Comparison of ENCODE assay signal across 8 cellular contexts in genomic region chr5:50751064-50751657, GRCh38.
DNase-seq lines count a peak whose midpoint lies in the region; ATAC-seq and TF ChIP-seq lines count a peak whose summit lies in the region.

No MANE protein-coding gene starts in this region.

- peaks cover 8% of the 10 kb centered on the region for H3K36me3 Mint-ChIP-seq in CD4-positive, CD25-positive, alpha-beta regulatory T cell

- DNase-seq in CD4-positive, CD25-positive, alpha-beta regulatory T cell = peak; percentile 36 to 78 (median 75)
- DNase-seq in GM13977 (ENCODE audit: low spot score) (peak; percentile 40), NCI-H146 (lab: John Stamatoyannopoulos, UW) (peak; percentile 56), T-helper 22 cell (ENCODE audit: low read depth) (peak; percentile 24), esophagus muscularis mucosa (ENCODE audit: extremely low spot score) (no peak), neuronal stem cell (ENCODE audit: low spot score) (peak; percentile 20), amniotic stem cell (lab: John Stamatoyannopoulos, UW) (no peak)

- peaks cover 41 to 48% (median 43%) of the 10 kb centered on the region in 4 donors for H3K4me1 Mint-ChIP-seq in CD4-positive, CD25-positive, alpha-beta regulatory T cell

- no peaks in the 10 kb centered on the region for H3K27me3 ChIP-seq in CD4-positive, CD25-positive, alpha-beta regulatory T cell (ENCODE audit: control insufficient read depth, insufficient read depth, low read length)
- H3K27me3 ChIP-seq in esophagus muscularis mucosa (no peaks in the 10 kb centered on the region), neuronal stem cell (ENCODE audit: control insufficient read depth in 3 of 3, insufficient read depth in 3 of 3, low read depth in 1 of 3, low read length in 3 of 3) (no peaks in the 10 kb centered on the region)

- 71% methylated on average over 5 of the region's 5 CpGs for WGBS in esophagus muscularis mucosa
- WGBS in neuronal stem cell (ENCODE audit: extremely low coverage in 2 of 2, insufficient read length in 2 of 2, insufficient replicate concordance in 1 of 2), 2 donors = no CpG with 5 or more reads among the region's 5 CpGs

- H3K4me3 Mint-ChIP-seq in CD4-positive, CD25-positive, alpha-beta regulatory T cell = peak overlapping the region; percentile 18 to 82 (median 50)

- H3K4ac ChIP-seq in neuronal stem cell (ENCODE audit: low read length) = no peak overlapping the region

- peaks cover 0 to 3% (median 0%) of the 10 kb centered on the region in 7 donors for H3K9me3 Mint-ChIP-seq in CD4-positive, CD25-positive, alpha-beta regulatory T cell

- H3K36me3 ChIP-seq in CD4-positive, CD25-positive, alpha-beta regulatory T cell (ENCODE audit: control insufficient read depth, insufficient read depth, low read length) = no peaks in the 10 kb centered on the region
- H3K36me3 ChIP-seq in esophagus muscularis mucosa (no peaks in the 10 kb centered on the region), neuronal stem cell (replicated peaks in 1 of 2; ENCODE audit: control insufficient read depth in 2 of 2, insufficient read depth in 2 of 2, low read length in 2 of 2) (no peaks in the 10 kb centered on the region)

- H3K23ac ChIP-seq in neuronal stem cell (ENCODE audit: low read depth, low read length, poor library complexity) = no peak overlapping the region

- no peak overlapping the region for H3K14ac ChIP-seq in neuronal stem cell (ENCODE audit: low read length)

- no peak overlapping the region for H2BK120ac ChIP-seq in neuronal stem cell (ENCODE audit: low read depth, low read length)

- no peak for TF ChIP-seq POLR2A in esophagus muscularis mucosa (IDR thresholded peaks at IDR 0.05; ENCODE audit: low read depth)

- peaks cover 24% of the 10 kb centered on the region for H3K4me1 ChIP-seq in CD4-positive, CD25-positive, alpha-beta regulatory T cell (ENCODE audit: control insufficient read depth, insufficient read depth, low read length, poor library complexity, severe bottlenecking)
- H3K4me1 ChIP-seq in esophagus muscularis mucosa (no peaks in the 10 kb centered on the region), neuronal stem cell (ENCODE audit: control insufficient read depth in 2 of 2, insufficient read depth in 1 of 2, low read depth in 1 of 2, low read length in 2 of 2) (no peaks in the 10 kb centered on the region)

- intact Hi-C loops in esophagus muscularis mucosa (cut with DNase I) = no loop called here

- no peak overlapping the region for H2BK15ac ChIP-seq in neuronal stem cell (ENCODE audit: low read length)

- H4K8ac ChIP-seq in neuronal stem cell (ENCODE audit: low read depth, low read length) = no peak overlapping the region

- peak overlapping the region; percentile 56 for H3K27ac ChIP-seq in CD4-positive, CD25-positive, alpha-beta regulatory T cell (ENCODE audit: insufficient read depth, low read length, poor library complexity, severe bottlenecking)
- H3K27ac ChIP-seq in esophagus muscularis mucosa (replicated peaks in 1 of 4) = no peak overlapping the region
- H3K27ac ChIP-seq in neuronal stem cell (replicated peaks; ENCODE audit: low read length) = no peak overlapping the region

- H3K18ac ChIP-seq in neuronal stem cell (ENCODE audit: low read length) = no peak overlapping the region

- no peaks in the 10 kb centered on the region for H3K9me3 ChIP-seq in CD4-positive, CD25-positive, alpha-beta regulatory T cell (ENCODE audit: control insufficient read depth in 2 of 2, low read length in 2 of 2)
- no peaks in the 10 kb centered on the region for H3K9me3 ChIP-seq in esophagus muscularis mucosa
- H3K9me3 ChIP-seq in neuronal stem cell (replicated peaks in 1 of 2; ENCODE audit: control insufficient read depth in 2 of 2, insufficient read depth in 1 of 2, low read depth in 1 of 2, low read length in 2 of 2) = no peaks in the 10 kb centered on the region

- peak; percentile 88 to 92 for ATAC-seq in CD4-positive, CD25-positive, alpha-beta regulatory T cell (ENCODE audit: low read depth in 2 of 2)
- ATAC-seq in HG02759 (IDR thresholded peaks at IDR 0.05; ENCODE audit: unreplicated experiment) = peak; percentile 83

- TF ChIP-seq CTCF in GM13977 (IDR thresholded peaks at IDR 0.05; ENCODE audit: extremely low read depth, insufficient read depth, missing control alignments) = peak; percentile 73
- TF ChIP-seq CTCF in esophagus muscularis mucosa (IDR thresholded peaks at IDR 0.05) = peak; percentile 60 to 70 (median 69)

- H3K4me2 ChIP-seq in neuronal stem cell (ENCODE audit: insufficient read depth, low read length, poor library complexity, severe bottlenecking) = no peak overlapping the region

- H3K4me3 ChIP-seq in CD4-positive, CD25-positive, alpha-beta regulatory T cell (ENCODE audit: low read depth, low read length) = peak overlapping the region; percentile 20
- H3K4me3 ChIP-seq in esophagus muscularis mucosa = no peak overlapping the region
- no peak overlapping the region for H3K4me3 ChIP-seq in neuronal stem cell (ENCODE audit: low read length in 2 of 2)

- peaks cover 2% of the 10 kb centered on the region for H3K79me1 ChIP-seq in neuronal stem cell (ENCODE audit: low read depth, low read length)

- H2BK12ac ChIP-seq in neuronal stem cell (ENCODE audit: low read length) = no peak overlapping the region

- H2AFZ ChIP-seq in neuronal stem cell (ENCODE audit: low read length) = no peak overlapping the region

- in situ Hi-C loops in GM13977 (cut with MboI; ENCODE audit: low pct_unique_long_range_greater_than_20kb, low sequenced_read_pairs, unreplicated experiment) = no loop called here

- H3K27me3 Mint-ChIP-seq in CD4-positive, CD25-positive, alpha-beta regulatory T cell = no peaks in the 10 kb centered on the region

- no peak overlapping the region for H2AK5ac ChIP-seq in neuronal stem cell (ENCODE audit: low read depth, low read length)

- no peak overlapping the region for H3K9ac ChIP-seq in neuronal stem cell (ENCODE audit: low read depth, low read length, poor library complexity)

- H4K91ac ChIP-seq in neuronal stem cell (ENCODE audit: low read depth, low read length, poor library complexity) = no peak overlapping the region

- peak overlapping the region; percentile 8 to 72 (median 70) for H3K27ac Mint-ChIP-seq in CD4-positive, CD25-positive, alpha-beta regulatory T cell

- no peak overlapping the region for H2BK5ac ChIP-seq in neuronal stem cell (ENCODE audit: low read length)

- TF ChIP-seq EP300 in esophagus muscularis mucosa (IDR thresholded peaks at IDR 0.05) = no peak

Comparison
In these comparisons a context has a peak if more than half of its experiments do, and no peak if none do; other contexts are left out.
1. DNase-seq: peak in CD4-positive, CD25-positive, alpha-beta regulatory T cell (3 of 3), GM13977 (single experiment), NCI-H146 (single experiment), T-helper 22 cell (single experiment) and neuronal stem cell (single experiment); none in esophagus muscularis mucosa (single experiment) and amniotic stem cell (single experiment).